In the genomic region with DNA sequence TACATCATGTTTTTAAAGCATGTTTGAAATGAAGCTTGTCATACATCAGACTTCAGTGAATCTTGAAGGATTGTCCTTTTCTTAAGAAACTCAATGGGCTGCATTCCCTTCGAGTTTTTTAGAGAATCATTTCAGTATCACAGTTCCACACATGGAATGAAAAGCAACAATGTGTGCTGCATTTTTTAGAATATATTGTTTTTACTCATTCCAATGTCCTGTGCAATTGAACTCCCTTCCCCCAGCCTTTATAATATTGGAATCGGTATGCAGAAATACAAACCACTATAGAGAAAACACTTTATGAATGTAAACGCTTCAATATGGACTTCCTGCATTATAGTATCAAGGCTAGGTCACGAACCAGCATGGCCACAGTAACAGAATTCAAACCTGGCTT, we compare ENCODE assay signal across 9 cellular contexts.
"Had no signal": no experiment of that assay in that cellular context is flagged by ENCODE, and none has a peak within 500 bp of the region (broad histone marks: within the 10 kb centered on the region; RNA-seq: fewer than 3 reads in every experiment).

No MANE protein-coding gene starts in this region.

- H3K9ac ChIP-seq: GM23248 had no signal

- H2AFZ ChIP-seq: GM23248, GM23338 had no signal

- DNase-seq: GM23248, GOT3, H7, H9, HCEC 1CT, HFFc6 had no signal

- H3K4me2 ChIP-seq: GM23338 had no signal

- H3K4me3 ChIP-seq: GM23248, GM23338, HAP-1 had no signal

- H3K9me3 ChIP-seq: HAP-1 had no signal

- H3K4me1 ChIP-seq: HAP-1 had no signal

- H3K27ac ChIP-seq: GM23248 had no signal

- ATAC-seq: GM23338, HCT116 had no signal

- H3K36me3 ChIP-seq: HAP-1 had no signal
